In genomic region chr22:19957445-19957844, GRCh38 we compare ENCODE assay signal across 1 cellular context.
TF ChIP-seq lines count a peak whose summit lies in the region.

No MANE protein-coding gene starts in this region.

TF ChIP-seq in H1, 55 proteins besides CTCF, POLR2A, EP300 and RAD21:
- TF ChIP-seq MAX (IDR thresholded peaks at IDR 0.05) (peak; percentile 83), EZH2 (IDR thresholded peaks at IDR 0.05; ENCODE audit: low read depth, low read length, severe bottlenecking) (no peak), SRF (IDR thresholded peaks at IDR 0.05; ENCODE audit: low read depth, low read length) (no peak), USF2 (IDR thresholded peaks at IDR 0.05; ENCODE audit: low read length) (no peak), HDAC6 (IDR thresholded peaks at IDR 0.05; ENCODE audit: low read depth, low read length) (no peak)
- TF ChIP-seq, protein P1, sequence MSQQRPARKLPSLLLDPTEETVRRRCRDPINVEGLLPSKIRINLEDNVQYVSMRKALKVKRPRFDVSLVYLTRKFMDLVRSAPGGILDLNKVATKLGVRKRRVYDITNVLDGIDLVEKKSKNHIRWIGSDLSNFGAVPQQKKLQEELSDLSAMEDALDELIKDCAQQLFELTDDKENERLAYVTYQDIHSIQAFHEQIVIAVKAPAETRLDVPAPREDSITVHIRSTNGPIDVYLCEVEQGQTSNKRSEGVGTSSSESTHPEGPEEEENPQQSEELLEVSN (IDR thresholded peaks at IDR 0.05) = peak; percentile 61
